In genomic region chr3:46820852-46821251, GRCh38 we compare ENCODE assay signal across 29 cellular contexts. TPM values are rescaled to one million over a fixed set of nuclear protein-coding genes. Genes with fewer than 3 reads are reported as not detected.
DNase-seq lines count a peak whose midpoint lies in the region; ATAC-seq, FAIRE-seq and TF ChIP-seq lines count a peak whose summit lies in the region.
"Had no signal": no experiment of that assay in that cellular context is flagged by ENCODE, and none has a peak within 500 bp of the region (broad histone marks: within the 10 kb centered on the region; RNA-seq: fewer than 3 reads in every experiment).

No MANE protein-coding gene starts in this region.

- no peak overlapping the region for H2AFZ ChIP-seq in K562 (ENCODE audit: low read depth, low read length)

- TF ChIP-seq RAD21 in K562 (CRISPR knock-in tag; conservative IDR thresholded peaks at IDR 0.05 in 1 of 2, IDR thresholded peaks at IDR 0.05 in 1 of 2) = no peak

- no peak overlapping the region for H3K4me3 ChIP-seq in HEK293 (ENCODE audit: low read depth, low read length)
- no peak overlapping the region for H3K4me3 ChIP-seq in K562
- H3K4me3 ChIP-seq: BLaER1, GM12878 had no signal

- no peak for TF ChIP-seq EP300 in K562 (IDR thresholded peaks at IDR 0.05; ENCODE audit: low read length)

- no peaks in the 10 kb centered on the region for H4K20me1 ChIP-seq in K562 (replicated peaks; ENCODE audit: control insufficient read depth, insufficient read depth, low read length)
- H4K20me1 ChIP-seq: BLaER1 had no signal

- no peaks in the 10 kb centered on the region for H3K36me3 ChIP-seq in HEK293 (ENCODE audit: control insufficient read depth in 2 of 2, insufficient read depth in 1 of 2, low read length in 2 of 2)
- no peaks in the 10 kb centered on the region for H3K36me3 ChIP-seq in K562 (ENCODE audit: control insufficient read depth, insufficient read depth, low read length)
- H3K36me3 ChIP-seq: BE2C, BLaER1 had no signal

- no peaks in the 10 kb centered on the region for H3K79me2 ChIP-seq in K562 (ENCODE audit: control insufficient read depth, insufficient read depth, low read length)

- CTCF ChIA-PET in HEK293 (lab: Yijun Ruan, JAX) (interaction anchor here (0.6 kb wide), 1 partner anchor 218 kb away, joined by 3 read pairs; no protein-coding TSS in a partner anchor), K562 (lab: Yijun Ruan, JAX; ENCODE audit: low intra/inter-chr PET ratio) (no interaction called here)
- CTCF ChIA-PET in activated CD4-positive, alpha-beta T cell treated with anti-CD3 and anti-CD28 coated beads for 36 hours (lab: Charles Lee) = interaction anchor here (0.8 to 1.6 kb wide), 2 partner anchors 25 to 115 kb away, joined by 3 read pairs; no protein-coding TSS in a partner anchor

- DNase-seq in K562 (ENCODE audit: extremely low read depth in 1 of 4, low spot score in 3 of 4) (no peak), NCI-H69 (lab: John Stamatoyannopoulos, UW) (no peak)
- no peak for DNase-seq in activated CD4-positive, alpha-beta T cell treated with anti-CD3 and anti-CD28 coated beads for 36 hours
- DNase-seq: 8988T; ACHN; BE2C; C1 segment of cervical spinal cord; CD4-positive, alpha-beta memory T cell; CD4-positive, CD25-positive, alpha-beta regulatory T cell; CD8-positive, alpha-beta memory T cell; COR-L47; DMS 273 treated with DMSO at 0.1 percent for 48 hours; DMS153; DMS53; DMS79; DND-41; EL; GDM1 had no signal

- H3K27ac ChIP-seq in HEK293 (ENCODE audit: extremely low read depth, low read depth, low read length) = no peak overlapping the region
- H3K27ac ChIP-seq in K562 (ENCODE audit: extremely low read depth, low read depth, low read length) = no peak overlapping the region
- H3K27ac ChIP-seq: BLaER1 had no signal

- POLR2A ChIA-PET in HEK293 (lab: Yijun Ruan, JAX) = no interaction called here
- POLR2A ChIA-PET in K562 (lab: Yijun Ruan, JAX) = no interaction called here
- POLR2A ChIA-PET in activated CD4-positive, alpha-beta T cell treated with anti-CD3 and anti-CD28 coated beads for 36 hours (lab: Charles Lee) = no interaction called here

- intact Hi-C loops in K562 (cut with micrococcal nuclease) = no loop called here
- intact Hi-C loops in activated CD4-positive, alpha-beta T cell treated with anti-CD3 and anti-CD28 coated beads for 36 hours (cut with DNase I, micrococcal nuclease) = no loop called here

- H3K4me2 ChIP-seq in K562 (ENCODE audit: insufficient read depth, low read length) = no peak overlapping the region
- H3K4me2 ChIP-seq: BLaER1 had no signal

- TF ChIP-seq POLR2A in K562 (conservative IDR thresholded peaks at IDR 0.05) = no peak

- no peak overlapping the region for H3K9ac ChIP-seq in K562 (ENCODE audit: insufficient read depth in 1 of 2, low read depth in 2 of 2, low read length in 2 of 2)
- H3K9ac ChIP-seq: BLaER1 had no signal

- no peak overlapping the region for H3K27ac Mint-ChIP-seq in activated CD4-positive, alpha-beta T cell treated with anti-CD3 and anti-CD28 coated beads for 36 hours
- H3K27ac Mint-ChIP-seq: CD14-positive monocyte; CD4-positive, alpha-beta memory T cell; CD4-positive, CD25-positive, alpha-beta regulatory T cell; CD8-positive, alpha-beta memory T cell had no signal

- H3K27me3 ChIP-seq in K562 (ENCODE audit: control insufficient read depth in 2 of 2, insufficient read depth in 2 of 2, low read length in 2 of 2) = no peaks in the 10 kb centered on the region
- H3K27me3 ChIP-seq: BE2C, BLaER1 had no signal

- no peaks in the 10 kb centered on the region for H3K36me3 Mint-ChIP-seq in activated CD4-positive, alpha-beta T cell treated with anti-CD3 and anti-CD28 coated beads for 36 hours (ENCODE audit: low read depth)
- H3K36me3 Mint-ChIP-seq: CD14-positive monocyte had no signal

- H3K4me1 ChIP-seq in HEK293 (ENCODE audit: control insufficient read depth, insufficient read depth, low read length) = no peaks in the 10 kb centered on the region
- H3K4me1 ChIP-seq in K562 (replicated peaks in 1 of 2; ENCODE audit: control insufficient read depth in 2 of 2, insufficient read depth in 2 of 2, low read length in 2 of 2) = no peaks in the 10 kb centered on the region
- H3K4me1 ChIP-seq: BE2C, BLaER1 had no signal

- H3K4me3 Mint-ChIP-seq in activated CD4-positive, alpha-beta T cell treated with anti-CD3 and anti-CD28 coated beads for 36 hours = no peak overlapping the region
- H3K4me3 Mint-ChIP-seq: CD14-positive monocyte; CD4-positive, alpha-beta memory T cell; CD4-positive, CD25-positive, alpha-beta regulatory T cell; CD8-positive, alpha-beta memory T cell had no signal

- H3K4me1 Mint-ChIP-seq in activated CD4-positive, alpha-beta T cell treated with anti-CD3 and anti-CD28 coated beads for 36 hours = no peaks in the 10 kb centered on the region
- H3K4me1 Mint-ChIP-seq: CD4-positive, alpha-beta memory T cell; CD4-positive, CD25-positive, alpha-beta regulatory T cell; CD8-positive, alpha-beta memory T cell had no signal

- peaks cover 3% of the 10 kb centered on the region for H3K27me3 Mint-ChIP-seq in activated CD4-positive, alpha-beta T cell treated with anti-CD3 and anti-CD28 coated beads for 36 hours

- no peak for TF ChIP-seq CTCF in HEK293 (tag by site-specific recombination; IDR thresholded peaks at IDR 0.05)
- no peak for TF ChIP-seq CTCF in K562 (IDR thresholded peaks at IDR 0.05 in 2 of 3, conservative IDR thresholded peaks at IDR 0.05 in 1 of 3; ENCODE audit: insufficient read depth in 2 of 3, low read depth in 1 of 3, low read length in 3 of 3)

- H3K9me3 ChIP-seq in HEK293 (ENCODE audit: control insufficient read depth, insufficient read depth, low read depth, low read length) (no peaks in the 10 kb centered on the region), K562 (replicated peaks; ENCODE audit: control insufficient read depth, insufficient read depth, low read depth, low read length) (0 out of 2 replicates have a peak, but pooled peaks cover 2% of the 10 kb centered on the region)
- H3K9me3 ChIP-seq: BE2C had no signal

- no TSS peak for BruUV-seq in K562 (replicated peaks; lab: Mats Ljungman, UMichigan)

- no peaks in the 10 kb centered on the region for H3K9me1 ChIP-seq in K562 (ENCODE audit: control insufficient read depth, insufficient read depth, low read length)

- peaks cover 14% of the 10 kb centered on the region for H3K9me3 Mint-ChIP-seq in activated CD4-positive, alpha-beta T cell treated with anti-CD3 and anti-CD28 coated beads for 36 hours (ENCODE audit: low read depth)

- in situ Hi-C loops in K562 (cut with MboI) = no loop called here

- no peak for ATAC-seq in K562
- ATAC-seq in activated CD4-positive, alpha-beta T cell treated with anti-CD3 and anti-CD28 coated beads for 36 hours = no peak
- ATAC-seq: GM12878 had no signal

- FAIRE-seq in TTC549 (lab: Jason Lieb, UNC) = peak; percentile 53
- FAIRE-seq in K562 (lab: Jason Lieb, UNC) = no peak
- FAIRE-seq: A204.1, GM12878, GM12892, GM18507 had no signal

TF ChIP-seq in K562, 482 proteins besides CTCF, POLR2A, EP300 and RAD21:
- peak; percentile 62; the same call in 1 of the 2 replicates for TF ChIP-seq TRIM28 (IDR thresholded peaks at IDR 0.05)
- TF ChIP-seq CBX3 (IDR thresholded peaks at IDR 0.05; ENCODE audit: borderline replicate concordance in 1 of 2, low read length in 2 of 2) = peak in 1 of 2 experiments; percentile 82; a peak in 2 of 3 replicates
- TF ChIP-seq HLTF (IDR thresholded peaks at IDR 0.05) = no peak
- TF ChIP-seq CGGBP1 (CRISPR knock-in tag; IDR thresholded peaks at IDR 0.05) = no peak

RNA-seq across cellular contexts. Expression of gene MYL3, which starts 42.4 kb away (rescaled TPM):
- total RNA-seq in K562 (2011; cell fraction: chromatin; rRNA removed; ENCODE audit: low replicate concordance) = not detected in 2 replicates
- total RNA-seq in K562 (2011; cell fraction: nucleolus; rRNA removed) = not detected in 2 replicates
- total RNA-seq in K562 (2011; cell fraction: nucleoplasm; rRNA removed) = not detected in 2 replicates
- total RNA-seq in K562 (2014; rRNA removed) = 0.14 TPM in 1 of 2 replicates, not detected in the other
- not detected in 2 replicates for total RNA-seq in K562 (2014; rRNA removed; fragmentation: Illumina TruSeq; extraction: Trizol)
- not detected in 2 replicates for total RNA-seq in K562 (2015; rRNA removed; fragmentation: Illumina TruSeq; extraction: Trizol)
- not detected in 2 replicates for total RNA-seq in K562 (2021)
- not detected in 2 replicates for polyA plus RNA-seq in K562 (2011; rRNA removed)
- polyA plus RNA-seq in K562 (2011; cell fraction: cytosol; rRNA removed) = not detected in 2 replicates
- polyA plus RNA-seq in K562 (2011; cell fraction: nucleus; rRNA removed) = not detected in 2 replicates
- not detected in 2 replicates for polyA plus RNA-seq in K562 (2012)
- not detected in 2 replicates for polyA plus RNA-seq in K562 (2014; fragmentation: Illumina TruSeq; extraction: Trizol)
- under 1 TPM in 1 of 2 experiments, not detected in 1; 0.45 TPM for polyA plus RNA-seq in K562 (2014; fragmentation: Nextera tagmentation; extraction: Ambion mirVana)
- polyA plus RNA-seq in K562 (2014; rRNA removed) = not detected in 2 replicates
- not detected in 2 replicates for polyA minus RNA-seq in K562 (2011; rRNA and poly(A)+ RNA removed)
- not detected in 2 replicates for polyA minus RNA-seq in K562 (2011; cell fraction: cytosol; rRNA and poly(A)+ RNA removed)
- not detected in 2 replicates for polyA minus RNA-seq in K562 (2011; cell fraction: nucleus; rRNA and poly(A)+ RNA removed)
- total RNA-seq in activated CD4-positive, alpha-beta T cell treated with anti-CD3 and anti-CD28 coated beads for 36 hours = not detected
- total RNA-seq: A673; CD4-positive, alpha-beta memory T cell; CD4-positive, CD25-positive, alpha-beta regulatory T cell; CD8-positive, alpha-beta memory T cell; Daoy; GM12878 had no signal
- polyA plus RNA-seq: AG04450; CD14-positive monocyte; CD4-positive, alpha-beta memory T cell; CD4-positive, CD25-positive, alpha-beta regulatory T cell; CD8-positive, alpha-beta memory T cell had no signal

RNA-seq across cellular contexts. Expression of gene PTH1R, which starts 56.7 kb away (rescaled TPM):
- not detected in 2 replicates for total RNA-seq in K562 (2011; cell fraction: chromatin; rRNA removed; ENCODE audit: low replicate concordance)
- total RNA-seq in K562 (2011; cell fraction: nucleolus; rRNA removed) = not detected in 2 replicates
- not detected in 2 replicates for total RNA-seq in K562 (2011; cell fraction: nucleoplasm; rRNA removed)
- not detected in 2 replicates for total RNA-seq in K562 (2014; rRNA removed)
- not detected in 2 replicates for total RNA-seq in K562 (2014; rRNA removed; fragmentation: Illumina TruSeq; extraction: Trizol)
- total RNA-seq in K562 (2015; rRNA removed; fragmentation: Illumina TruSeq; extraction: Trizol) = not detected in 2 replicates
- not detected in 2 replicates for total RNA-seq in K562 (2021)
- not detected in 2 replicates for polyA plus RNA-seq in K562 (2011; rRNA removed)
- polyA plus RNA-seq in K562 (2011; cell fraction: cytosol; rRNA removed) = not detected in 2 replicates
- not detected in 2 replicates for polyA plus RNA-seq in K562 (2011; cell fraction: nucleus; rRNA removed)
- polyA plus RNA-seq in K562 (2012) = not detected in 2 replicates
- polyA plus RNA-seq in K562 (2014; fragmentation: Illumina TruSeq; extraction: Trizol) = not detected in 2 replicates
- polyA plus RNA-seq in K562 (2014; fragmentation: Nextera tagmentation; extraction: Ambion mirVana) = not detected
- polyA plus RNA-seq in K562 (2014; rRNA removed) = not detected in 2 replicates
- polyA minus RNA-seq in K562 (2011; rRNA and poly(A)+ RNA removed) = not detected in 2 replicates
- not detected in 2 replicates for polyA minus RNA-seq in K562 (2011; cell fraction: cytosol; rRNA and poly(A)+ RNA removed)
- polyA minus RNA-seq in K562 (2011; cell fraction: nucleus; rRNA and poly(A)+ RNA removed) = not detected in 2 replicates
- total RNA-seq in activated CD4-positive, alpha-beta T cell treated with anti-CD3 and anti-CD28 coated beads for 36 hours = not detected
- total RNA-seq: CD4-positive, alpha-beta memory T cell; CD4-positive, CD25-positive, alpha-beta regulatory T cell; CD8-positive, alpha-beta memory T cell; Daoy; GM12878 had no signal
- polyA plus RNA-seq: CD14-positive monocyte; CD4-positive, alpha-beta memory T cell; CD4-positive, CD25-positive, alpha-beta regulatory T cell; CD8-positive, alpha-beta memory T cell; GM12878 had no signal

Comparison
In these comparisons a context has a peak if more than half of its experiments do, and no peak if none do; other contexts are left out.
1. Of the 44 proteins assayed by ChIP-seq in both K562 and HEK293: peak only in K562: TRIM28; only in HEK293: none; in both: none; in neither: 43.